1 cellular context compared by ENCODE assay signal in genomic region chr7:54996391-54996790, GRCh38.
TF ChIP-seq lines count a peak whose summit lies in the region.

No MANE protein-coding gene starts in this region.

TF ChIP-seq in GM12878, 131 proteins besides CTCF, POLR2A, EP300 and RAD21:
- no peak for TF ChIP-seq ETV6 (conservative IDR thresholded peaks at IDR 0.05 in 1 of 2, IDR thresholded peaks at IDR 0.05 in 1 of 2; ENCODE audit: borderline replicate concordance in 1 of 2, low read depth in 1 of 2)
- TF ChIP-seq FOS (IDR thresholded peaks at IDR 0.05; ENCODE audit: borderline replicate concordance, extremely low read depth, insufficient read length) = no peak
- TF ChIP-seq, protein P1, sequence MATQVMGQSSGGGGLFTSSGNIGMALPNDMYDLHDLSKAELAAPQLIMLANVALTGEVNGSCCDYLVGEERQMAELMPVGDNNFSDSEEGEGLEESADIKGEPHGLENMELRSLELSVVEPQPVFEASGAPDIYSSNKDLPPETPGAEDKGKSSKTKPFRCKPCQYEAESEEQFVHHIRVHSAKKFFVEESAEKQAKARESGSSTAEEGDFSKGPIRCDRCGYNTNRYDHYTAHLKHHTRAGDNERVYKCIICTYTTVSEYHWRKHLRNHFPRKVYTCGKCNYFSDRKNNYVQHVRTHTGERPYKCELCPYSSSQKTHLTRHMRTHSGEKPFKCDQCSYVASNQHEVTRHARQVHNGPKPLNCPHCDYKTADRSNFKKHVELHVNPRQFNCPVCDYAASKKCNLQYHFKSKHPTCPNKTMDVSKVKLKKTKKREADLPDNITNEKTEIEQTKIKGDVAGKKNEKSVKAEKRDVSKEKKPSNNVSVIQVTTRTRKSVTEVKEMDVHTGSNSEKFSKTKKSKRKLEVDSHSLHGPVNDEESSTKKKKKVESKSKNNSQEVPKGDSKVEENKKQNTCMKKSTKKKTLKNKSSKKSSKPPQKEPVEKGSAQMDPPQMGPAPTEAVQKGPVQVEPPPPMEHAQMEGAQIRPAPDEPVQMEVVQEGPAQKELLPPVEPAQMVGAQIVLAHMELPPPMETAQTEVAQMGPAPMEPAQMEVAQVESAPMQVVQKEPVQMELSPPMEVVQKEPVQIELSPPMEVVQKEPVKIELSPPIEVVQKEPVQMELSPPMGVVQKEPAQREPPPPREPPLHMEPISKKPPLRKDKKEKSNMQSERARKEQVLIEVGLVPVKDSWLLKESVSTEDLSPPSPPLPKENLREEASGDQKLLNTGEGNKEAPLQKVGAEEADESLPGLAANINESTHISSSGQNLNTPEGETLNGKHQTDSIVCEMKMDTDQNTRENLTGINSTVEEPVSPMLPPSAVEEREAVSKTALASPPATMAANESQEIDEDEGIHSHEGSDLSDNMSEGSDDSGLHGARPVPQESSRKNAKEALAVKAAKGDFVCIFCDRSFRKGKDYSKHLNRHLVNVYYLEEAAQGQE (IDR thresholded peaks at IDR 0.05; ENCODE audit: low read depth, low read length) = no peak
- TF ChIP-seq, protein P2, sequence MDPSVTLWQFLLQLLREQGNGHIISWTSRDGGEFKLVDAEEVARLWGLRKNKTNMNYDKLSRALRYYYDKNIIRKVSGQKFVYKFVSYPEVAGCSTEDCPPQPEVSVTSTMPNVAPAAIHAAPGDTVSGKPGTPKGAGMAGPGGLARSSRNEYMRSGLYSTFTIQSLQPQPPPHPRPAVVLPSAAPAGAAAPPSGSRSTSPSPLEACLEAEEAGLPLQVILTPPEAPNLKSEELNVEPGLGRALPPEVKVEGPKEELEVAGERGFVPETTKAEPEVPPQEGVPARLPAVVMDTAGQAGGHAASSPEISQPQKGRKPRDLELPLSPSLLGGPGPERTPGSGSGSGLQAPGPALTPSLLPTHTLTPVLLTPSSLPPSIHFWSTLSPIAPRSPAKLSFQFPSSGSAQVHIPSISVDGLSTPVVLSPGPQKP (IDR thresholded peaks at IDR 0.05; ENCODE audit: low read depth, low read length) = no peak
- no peak for TF ChIP-seq ASH2L (IDR thresholded peaks at IDR 0.05; ENCODE audit: borderline replicate concordance, low read depth)
- no peak for TF ChIP-seq FOXM1 (IDR thresholded peaks at IDR 0.05; ENCODE audit: low read depth, low read length)
- TF ChIP-seq NR2C2 (IDR thresholded peaks at IDR 0.05; ENCODE audit: borderline replicate concordance, control insufficient read depth, insufficient read length, low read depth) = no peak
- TF ChIP-seq, protein P3, sequence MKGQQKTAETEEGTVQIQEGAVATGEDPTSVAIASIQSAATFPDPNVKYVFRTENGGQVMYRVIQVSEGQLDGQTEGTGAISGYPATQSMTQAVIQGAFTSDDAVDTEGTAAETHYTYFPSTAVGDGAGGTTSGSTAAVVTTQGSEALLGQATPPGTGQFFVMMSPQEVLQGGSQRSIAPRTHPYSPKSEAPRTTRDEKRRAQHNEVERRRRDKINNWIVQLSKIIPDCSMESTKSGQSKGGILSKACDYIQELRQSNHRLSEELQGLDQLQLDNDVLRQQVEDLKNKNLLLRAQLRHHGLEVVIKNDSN (IDR thresholded peaks at IDR 0.05; ENCODE audit: borderline replicate concordance, extremely low read length, insufficient read depth, low read depth, low read length) = no peak
- no peak for TF ChIP-seq MEF2A (IDR thresholded peaks at IDR 0.05; ENCODE audit: insufficient read depth, low read depth, low read length)
- TF ChIP-seq YY1 (IDR thresholded peaks at IDR 0.05; ENCODE audit: low read depth, low read length) = no peak
- TF ChIP-seq STAT3 (IDR thresholded peaks at IDR 0.05; ENCODE audit: low read depth, low read length) = no peak
- TF ChIP-seq JUNB (IDR thresholded peaks at IDR 0.05) = no peak
- TF ChIP-seq, protein P4, sequence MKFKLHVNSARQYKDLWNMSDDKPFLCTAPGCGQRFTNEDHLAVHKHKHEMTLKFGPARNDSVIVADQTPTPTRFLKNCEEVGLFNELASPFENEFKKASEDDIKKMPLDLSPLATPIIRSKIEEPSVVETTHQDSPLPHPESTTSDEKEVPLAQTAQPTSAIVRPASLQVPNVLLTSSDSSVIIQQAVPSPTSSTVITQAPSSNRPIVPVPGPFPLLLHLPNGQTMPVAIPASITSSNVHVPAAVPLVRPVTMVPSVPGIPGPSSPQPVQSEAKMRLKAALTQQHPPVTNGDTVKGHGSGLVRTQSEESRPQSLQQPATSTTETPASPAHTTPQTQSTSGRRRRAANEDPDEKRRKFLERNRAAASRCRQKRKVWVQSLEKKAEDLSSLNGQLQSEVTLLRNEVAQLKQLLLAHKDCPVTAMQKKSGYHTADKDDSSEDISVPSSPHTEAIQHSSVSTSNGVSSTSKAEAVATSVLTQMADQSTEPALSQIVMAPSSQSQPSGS (IDR thresholded peaks at IDR 0.05; ENCODE audit: low read length) = no peak
- no peak for TF ChIP-seq NFIC (IDR thresholded peaks at IDR 0.05; ENCODE audit: low read depth, low read length)
- TF ChIP-seq EZH2 (IDR thresholded peaks at IDR 0.05; ENCODE audit: borderline replicate concordance, control insufficient read depth, low read depth, low read length) = no peak
- TF ChIP-seq ZBTB33 (IDR thresholded peaks at IDR 0.05) = no peak
- no peak for TF ChIP-seq BRCA1 (IDR thresholded peaks at IDR 0.05; ENCODE audit: low read depth, low read length)
- TF ChIP-seq IKZF2 (IDR thresholded peaks at IDR 0.05) = no peak
- no peak for TF ChIP-seq NFXL1 (IDR thresholded peaks at IDR 0.05; ENCODE audit: borderline replicate concordance)
